In genomic region chr4:66169341-66169740, GRCh38 we compare ENCODE assay signal across 11 cellular contexts.
A peak's percentile ranks its signal among the peaks of the same experiment; 100 is the strongest.
DNase-seq lines count a peak whose midpoint lies in the region; ATAC-seq and TF ChIP-seq lines count a peak whose summit lies in the region.
"Had no signal": no experiment of that assay in that cellular context is flagged by ENCODE, and none has a peak within 500 bp of the region (broad histone marks: within the 10 kb centered on the region; RNA-seq: fewer than 3 reads in every experiment).

No MANE protein-coding gene starts in this region.

- in situ Hi-C loops in HAP-1 (cut with MboI; ENCODE audit: low sequenced_read_pairs): no loop called here

- peak; percentile 57 for TF ChIP-seq CTCF in foreskin keratinocyte (conservative IDR thresholded peaks at IDR 0.05)

- H3K79me1 ChIP-seq in trophoblast cell (ENCODE audit: low read length): no peaks in the 10 kb centered on the region

- H3K14ac ChIP-seq in trophoblast cell (ENCODE audit: low read length): no peak overlapping the region

- peak; percentile 26 for DNase-seq in A172 (ENCODE audit: low spot score)
- peak; percentile 7 to 44 for DNase-seq in HAP-1 (ENCODE audit: low spot score in 2 of 2)
- DNase-seq in SJCRH30: peak; percentile 17 to 43
- DNase-seq in foreskin keratinocyte: peak in 1 of 2 donors; percentile 11
- no peak for DNase-seq in stimulated activated CD4-positive, alpha-beta T cell treated with anti-CD3 and anti-CD28 coated beads, Interleukin-1b, Interleukin-23, amount 100 ng/mL, for 48 hours
- no peak for DNase-seq in trophoblast cell
- no peak for DNase-seq in NCI-H2029 treated with DMSO at 0.1 percent for 48 hours (lab: John Stamatoyannopoulos, UW)
- DNase-seq: activated T-cell treated with anti-CD3 and anti-CD28 coated beads, Interleukin-2, amount 50 U/mL, for 24 hours; stimulated activated CD4-positive, alpha-beta T cell treated with anti-CD3 and anti-CD28 coated beads, Interleukin-4, amount 100 ng/mL, for 24 hours had no signal

- no peak overlapping the region for H2BK12ac ChIP-seq in trophoblast cell (ENCODE audit: low read length)

- H3K4me1 ChIP-seq in HAP-1: no peaks in the 10 kb centered on the region; the same call in 1 of the 2 replicates
- no peaks in the 10 kb centered on the region; the same call in 1 of the 2 replicates for H3K4me1 ChIP-seq in SJCRH30
- no peaks in the 10 kb centered on the region for H3K4me1 ChIP-seq in foreskin keratinocyte
- H3K4me1 ChIP-seq in trophoblast cell (ENCODE audit: control insufficient read depth in 1 of 2, insufficient read depth in 2 of 2, low read length in 2 of 2): no peaks in the 10 kb centered on the region

- H4K8ac ChIP-seq in trophoblast cell (ENCODE audit: low read depth, low read length): no peak overlapping the region

- ATAC-seq in foreskin keratinocyte: no peak
- no peak for ATAC-seq in activated CD4-positive, CD25-positive, alpha-beta regulatory T cell treated with anti-CD3 and anti-CD28 coated beads, Interleukin-2, amount 50 U/mL, for 24 hours
- ATAC-seq: left lobe of liver had no signal

- no peaks in the 10 kb centered on the region for H3K27me3 ChIP-seq in HAP-1 (ENCODE audit: low read depth)
- H3K27me3 ChIP-seq in SJCRH30: no peaks in the 10 kb centered on the region
- H3K27me3 ChIP-seq in foreskin keratinocyte: no peaks in the 10 kb centered on the region
- H3K27me3 ChIP-seq in trophoblast cell (ENCODE audit: insufficient read depth, low read length): no peaks in the 10 kb centered on the region

- H3K18ac ChIP-seq in trophoblast cell (ENCODE audit: low read length): no peak overlapping the region

- H3K4ac ChIP-seq in trophoblast cell (ENCODE audit: low read depth, low read length): no peak overlapping the region

- no peaks in the 10 kb centered on the region for H3K79me2 ChIP-seq in trophoblast cell (ENCODE audit: control insufficient read depth, insufficient read depth, low read length, poor library complexity)

- 0 out of 2 replicates have a peak, but pooled peaks cover 6% of the 10 kb centered on the region for H3K9me3 ChIP-seq in HAP-1
- H3K9me3 ChIP-seq in SJCRH30 (replicated peaks): 0 out of 2 replicates have a peak, but pooled peaks cover 2% of the 10 kb centered on the region
- no peaks in the 10 kb centered on the region for H3K9me3 ChIP-seq in trophoblast cell (ENCODE audit: insufficient read depth, low read depth, low read length)

- H3K9ac ChIP-seq in trophoblast cell (ENCODE audit: low read length): no peak overlapping the region

- no peak overlapping the region for H3K27ac ChIP-seq in SJCRH30
- no peak overlapping the region for H3K27ac ChIP-seq in foreskin keratinocyte
- no peak overlapping the region for H3K27ac ChIP-seq in trophoblast cell (ENCODE audit: low read depth, low read length)

- WGBS in trophoblast cell (ENCODE audit: extremely low coverage, insufficient coverage, insufficient read length): no CpG with 5 or more reads among the region's 5 CpGs

- no peak overlapping the region for H2BK5ac ChIP-seq in trophoblast cell (ENCODE audit: low read depth, low read length, poor library complexity)

- no peak overlapping the region for H4K91ac ChIP-seq in trophoblast cell (ENCODE audit: low read depth, low read length)

- H2AK5ac ChIP-seq in trophoblast cell (ENCODE audit: low read length): no peak overlapping the region

- no peak overlapping the region for H3K23ac ChIP-seq in trophoblast cell (ENCODE audit: low read length)

- no peak overlapping the region for H3K4me3 ChIP-seq in HAP-1
- no peak overlapping the region for H3K4me3 ChIP-seq in SJCRH30
- H3K4me3 ChIP-seq in trophoblast cell (ENCODE audit: low read depth, low read length): no peak overlapping the region

- H3K36me3 ChIP-seq in HAP-1 (replicated peaks) (no peaks in the 10 kb centered on the region), SJCRH30 (no peaks in the 10 kb centered on the region), trophoblast cell (ENCODE audit: control insufficient read depth in 1 of 2, insufficient read depth in 2 of 2, low read length in 2 of 2) (no peaks in the 10 kb centered on the region)

- H3K4me2 ChIP-seq in trophoblast cell (ENCODE audit: low read length): no peak overlapping the region

- H4K12ac ChIP-seq in trophoblast cell (ENCODE audit: low read depth, low read length): no peak overlapping the region

- no peak overlapping the region for H2AFZ ChIP-seq in trophoblast cell (ENCODE audit: insufficient read depth, low read length, poor library complexity)

- no peak overlapping the region for H2BK120ac ChIP-seq in trophoblast cell (ENCODE audit: insufficient read depth, low read length, poor library complexity)

Comparison
In these comparisons a context has a peak if more than half of its experiments do, and no peak if none do; other contexts are left out.
1. DNase-seq: peak in A172 (single experiment), HAP-1 (2 of 2) and SJCRH30 (2 of 2); none in stimulated activated CD4-positive, alpha-beta T cell treated with anti-CD3 and anti-CD28 coated beads, Interleukin-1b, Interleukin-23, amount 100 ng/mL, for 48 hours (single experiment), trophoblast cell (0 of 2) and NCI-H2029 treated with DMSO at 0.1 percent for 48 hours (single experiment).